In genomic region chr2:112794131-112794733, GRCh38 we compare ENCODE assay signal across 1 cellular context.
TF ChIP-seq lines count a peak whose summit lies in the region.

No MANE protein-coding gene starts in this region.

TF ChIP-seq in K562, 482 proteins besides CTCF, POLR2A, EP300 and RAD21 (continues in another document):
- peak; percentile 83 for TF ChIP-seq POLR2H (tag; IDR thresholded peaks at IDR 0.05; ENCODE audit: low read depth)
- no peak for TF ChIP-seq ETS1 (conservative IDR thresholded peaks at IDR 0.05; ENCODE audit: control insufficient read depth, low read depth, low read length)
- TF ChIP-seq SMARCC2 (IDR thresholded peaks at IDR 0.05; ENCODE audit: low read depth): peak; percentile 62; the same call in 1 of the 2 replicates
- no peak for TF ChIP-seq HNRNPLL (IDR thresholded peaks at IDR 0.05; ENCODE audit: low read depth, low read length, poor library complexity, severe bottlenecking)
- no peak for TF ChIP-seq MED1 (CRISPR knock-in tag; IDR thresholded peaks at IDR 0.05; ENCODE audit: borderline replicate concordance)
- no peak for TF ChIP-seq ARID2 (IDR thresholded peaks at IDR 0.05)
- TF ChIP-seq CAMTA2 (CRISPR knock-in tag; conservative IDR thresholded peaks at IDR 0.05): no peak
- no peak for TF ChIP-seq STAT6 (CRISPR knock-in tag; IDR thresholded peaks at IDR 0.05)
- TF ChIP-seq SAP30 (IDR thresholded peaks at IDR 0.05; ENCODE audit: borderline replicate concordance, insufficient read depth, low read depth, low read length, poor library complexity, severe bottlenecking): no peak
- peak; percentile 89 for TF ChIP-seq PKNOX1 (IDR thresholded peaks at IDR 0.05)
- no peak for TF ChIP-seq PTBP1 (IDR thresholded peaks at IDR 0.05; ENCODE audit: low read depth, low read length)
- TF ChIP-seq NEUROD1 (IDR thresholded peaks at IDR 0.05; ENCODE audit: borderline replicate concordance, low read depth, low read length, partially characterized antibody): peak; percentile 86
- TF ChIP-seq FOXK2 (conservative IDR thresholded peaks at IDR 0.05 in 1 of 2, IDR thresholded peaks at IDR 0.05 in 1 of 2; ENCODE audit: low read depth in 2 of 2): peak; percentile 92 to 95
- TF ChIP-seq NFRKB (IDR thresholded peaks at IDR 0.05; ENCODE audit: low read depth): peak; percentile 97
- TF ChIP-seq SRSF9 (IDR thresholded peaks at IDR 0.05; ENCODE audit: borderline replicate concordance, low read depth, low read length): no peak
- no peak for TF ChIP-seq SMARCB1 (IDR thresholded peaks at IDR 0.05; ENCODE audit: insufficient read length, low read depth)
- TF ChIP-seq SOX6 (IDR thresholded peaks at IDR 0.05): peak; percentile 90
- no peak for TF ChIP-seq EGR1 (conservative IDR thresholded peaks at IDR 0.05)
- TF ChIP-seq RNF2 (IDR thresholded peaks at IDR 0.05): peak; percentile 92
- no peak for TF ChIP-seq ZNF143 (CRISPR knock-in tag; IDR thresholded peaks at IDR 0.05)
- 0 out of 2 replicates have a peak, but pooled peaks have one; percentile 39 for TF ChIP-seq TRIM28 (IDR thresholded peaks at IDR 0.05)
- TF ChIP-seq CTBP1 (IDR thresholded peaks at IDR 0.05; ENCODE audit: borderline replicate concordance): peak; percentile 82
- TF ChIP-seq, protein P1, sequence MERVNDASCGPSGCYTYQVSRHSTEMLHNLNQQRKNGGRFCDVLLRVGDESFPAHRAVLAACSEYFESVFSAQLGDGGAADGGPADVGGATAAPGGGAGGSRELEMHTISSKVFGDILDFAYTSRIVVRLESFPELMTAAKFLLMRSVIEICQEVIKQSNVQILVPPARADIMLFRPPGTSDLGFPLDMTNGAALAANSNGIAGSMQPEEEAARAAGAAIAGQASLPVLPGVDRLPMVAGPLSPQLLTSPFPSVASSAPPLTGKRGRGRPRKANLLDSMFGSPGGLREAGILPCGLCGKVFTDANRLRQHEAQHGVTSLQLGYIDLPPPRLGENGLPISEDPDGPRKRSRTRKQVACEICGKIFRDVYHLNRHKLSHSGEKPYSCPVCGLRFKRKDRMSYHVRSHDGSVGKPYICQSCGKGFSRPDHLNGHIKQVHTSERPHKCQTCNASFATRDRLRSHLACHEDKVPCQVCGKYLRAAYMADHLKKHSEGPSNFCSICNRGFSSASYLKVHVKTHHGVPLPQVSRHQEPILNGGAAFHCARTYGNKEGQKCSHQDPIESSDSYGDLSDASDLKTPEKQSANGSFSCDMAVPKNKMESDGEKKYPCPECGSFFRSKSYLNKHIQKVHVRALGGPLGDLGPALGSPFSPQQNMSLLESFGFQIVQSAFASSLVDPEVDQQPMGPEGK (CRISPR knock-in tag; IDR thresholded peaks at IDR 0.05; ENCODE audit: borderline replicate concordance): no peak
- no peak for TF ChIP-seq DLX4 (CRISPR knock-in tag; IDR thresholded peaks at IDR 0.05)
- no peak for TF ChIP-seq ELF4 (CRISPR knock-in tag; IDR thresholded peaks at IDR 0.05)
- TF ChIP-seq RFX5 (IDR thresholded peaks at IDR 0.05; ENCODE audit: low read depth, low read length): no peak
- peak; percentile 63 for TF ChIP-seq ZBTB40 (IDR thresholded peaks at IDR 0.05)
- TF ChIP-seq ZBTB40 (CRISPR knock-in tag; IDR thresholded peaks at IDR 0.05): no peak
- no peak for TF ChIP-seq LARP7 (IDR thresholded peaks at IDR 0.05)
- TF ChIP-seq ZNF316 (IDR thresholded peaks at IDR 0.05): peak; percentile 94
- no peak for TF ChIP-seq MIER1 (IDR thresholded peaks at IDR 0.05; ENCODE audit: low read depth)
- no peak for TF ChIP-seq ZNF217 (CRISPR knock-in tag; IDR thresholded peaks at IDR 0.05)
- TF ChIP-seq PRMT5 (CRISPR knock-in tag; IDR thresholded peaks at IDR 0.05): no peak
- TF ChIP-seq ATF1 (CRISPR knock-in tag; IDR thresholded peaks at IDR 0.05): no peak
- peak; percentile 93 for TF ChIP-seq ATF1 (tag; IDR thresholded peaks at IDR 0.05)
- peak; percentile 52 for TF ChIP-seq MTA2 (IDR thresholded peaks at IDR 0.05; ENCODE audit: low read depth)
- TF ChIP-seq TSHZ1 (CRISPR knock-in tag; IDR thresholded peaks at IDR 0.05): no peak
- TF ChIP-seq GTF3C2 (IDR thresholded peaks at IDR 0.05; ENCODE audit: borderline replicate concordance, extremely low read depth, insufficient read length): no peak
- TF ChIP-seq RAD51 (IDR thresholded peaks at IDR 0.05; ENCODE audit: borderline replicate concordance, low read depth): peak; percentile 97
